In the genomic region with DNA sequence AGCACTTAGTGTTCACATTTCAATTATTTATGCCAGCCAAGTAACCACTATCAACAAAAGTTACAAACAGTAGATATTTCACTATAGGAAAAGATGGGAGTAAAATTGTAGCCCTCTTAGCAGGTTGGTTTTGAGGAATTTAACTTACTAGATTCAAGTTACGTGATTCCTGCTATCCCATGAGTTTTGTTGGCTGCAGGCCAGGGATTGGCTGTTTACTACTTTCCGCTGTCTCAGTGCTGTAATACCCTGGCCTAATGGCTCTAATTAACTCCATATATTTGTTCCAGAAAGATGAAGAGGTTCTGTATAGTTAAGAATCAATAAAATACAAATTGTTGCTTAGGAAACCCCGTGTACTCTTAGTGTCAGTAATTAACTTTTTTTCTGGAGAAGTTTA, we compare ENCODE assay signal across 10 cellular contexts. TPM values are rescaled to one million over a fixed set of nuclear protein-coding genes. Genes with fewer than 3 reads are reported as not detected.
DNase-seq lines count a peak whose midpoint lies in the region; ATAC-seq lines count a peak whose summit lies in the region.
"Had no signal": no experiment of that assay in that cellular context is flagged by ENCODE, and none has a peak within 500 bp of the region (broad histone marks: within the 10 kb centered on the region; RNA-seq: fewer than 3 reads in every experiment).

No MANE protein-coding gene starts in this region.

- intact Hi-C loops in left cardiac atrium (cut with DNase I), result no loop called here
- intact Hi-C loops in activated CD4-positive, alpha-beta memory T cell treated with anti-CD3 and anti-CD28 coated beads for 36 hours (cut with micrococcal nuclease), result no loop called here

- no peak overlapping the region for H3K9ac ChIP-seq in SK-N-MC (ENCODE audit: insufficient read length)

- no peak overlapping the region for H3K4me3 Mint-ChIP-seq in activated CD4-positive, alpha-beta memory T cell treated with anti-CD3 and anti-CD28 coated beads for 36 hours
- H3K4me3 Mint-ChIP-seq: activated CD8-positive, alpha-beta T cell treated with anti-CD3 and anti-CD28 coated beads, Interleukin-2, amount 10 ng/mL, durations not matched to agents 7 days and 5 days had no signal

- POLR2A ChIA-PET in activated CD4-positive, alpha-beta memory T cell treated with anti-CD3 and anti-CD28 coated beads for 36 hours (lab: Charles Lee), result no interaction called here

- peak in 2 of 3 experiments; percentile 57 to 78 for DNase-seq in NCI-H1417 (lab: John Stamatoyannopoulos, UW)
- no peak for DNase-seq in NCI-H1417 treated with DMSO at 0.1 percent for 48 hours (lab: John Stamatoyannopoulos, UW)
- peak; percentile 66 for DNase-seq in SK-N-MC (ENCODE audit: low read depth, low spot score)
- DNase-seq in left cardiac atrium, result peak; percentile 62
- peak; percentile 12 for DNase-seq in stromal cell of bone marrow (ENCODE audit: low read depth)
- DNase-seq in activated CD4-positive, alpha-beta memory T cell treated with anti-CD3 and anti-CD28 coated beads for 36 hours, result no peak
- DNase-seq in stimulated activated naive CD8-positive, alpha-beta T cell treated with anti-CD3 and anti-CD28 coated beads, Interleukin-15, Interleukin-2, amounts not matched to agents 100 U/mL and 50 U/mL, for 24 hours, result no peak
- no peak for DNase-seq in T-helper 9 cell
- DNase-seq: activated CD8-positive, alpha-beta T cell treated with anti-CD3 and anti-CD28 coated beads, Interleukin-2, amount 10 ng/mL, durations not matched to agents 7 days and 5 days; SIG-M5 had no signal

- H3K27ac ChIP-seq in SK-N-MC, result peak overlapping the region; percentile 72

- H3K9me3 Mint-ChIP-seq in activated CD4-positive, alpha-beta memory T cell treated with anti-CD3 and anti-CD28 coated beads for 36 hours, result no peaks in the 10 kb centered on the region

- no peak overlapping the region for H3K27ac Mint-ChIP-seq in activated CD4-positive, alpha-beta memory T cell treated with anti-CD3 and anti-CD28 coated beads for 36 hours
- H3K27ac Mint-ChIP-seq: activated CD8-positive, alpha-beta T cell treated with anti-CD3 and anti-CD28 coated beads, Interleukin-2, amount 10 ng/mL, durations not matched to agents 7 days and 5 days had no signal

- peaks cover 4% of the 10 kb centered on the region for H3K4me1 Mint-ChIP-seq in activated CD4-positive, alpha-beta memory T cell treated with anti-CD3 and anti-CD28 coated beads for 36 hours (ENCODE audit: low read depth)

- H3K36me3 ChIP-seq in SK-N-MC (ENCODE audit: insufficient read depth, low read length), result peaks cover 2% of the 10 kb centered on the region; the same call in 1 of the 2 replicates

- H3K27me3 Mint-ChIP-seq in activated CD4-positive, alpha-beta memory T cell treated with anti-CD3 and anti-CD28 coated beads for 36 hours, result no peaks in the 10 kb centered on the region

- H3K36me3 Mint-ChIP-seq in activated CD4-positive, alpha-beta memory T cell treated with anti-CD3 and anti-CD28 coated beads for 36 hours, result peaks cover 2% of the 10 kb centered on the region

- peak overlapping the region; percentile 45 for H3K4me3 ChIP-seq in SK-N-MC

- no peak for ATAC-seq in left cardiac atrium
- ATAC-seq in stimulated activated naive CD8-positive, alpha-beta T cell treated with anti-CD3 and anti-CD28 coated beads, Interleukin-15, Interleukin-2, amounts not matched to agents 100 U/mL and 50 U/mL, for 24 hours, result no peak
- ATAC-seq: activated CD8-positive, alpha-beta T cell treated with anti-CD3 and anti-CD28 coated beads, Interleukin-2, amount 10 ng/mL, durations not matched to agents 7 days and 5 days had no signal

- CTCF ChIA-PET in activated CD4-positive, alpha-beta memory T cell treated with anti-CD3 and anti-CD28 coated beads for 36 hours (lab: Charles Lee), result no interaction called here

- H3K9me3 ChIP-seq in SK-N-MC (ENCODE audit: low read depth, low read length), result no peaks in the 10 kb centered on the region

RNA-seq across cellular contexts. Expression of a gene that starts 55.5 kb away (rescaled TPM):
- total RNA-seq in left cardiac atrium, result 100 to 1,000 TPM in 1 of 2 donors, 10 to 100 TPM in 1; 73.8 to 104 TPM
- 10 to 100 TPM; 42.7 to 43.1 TPM for total RNA-seq in activated CD4-positive, alpha-beta memory T cell treated with anti-CD3 and anti-CD28 coated beads for 36 hours

Comparison
In these comparisons a context has a peak if more than half of its experiments do, and no peak if none do; other contexts are left out.
1. DNase-seq: peak in NCI-H1417 (2 of 3), SK-N-MC (single experiment), left cardiac atrium (single experiment) and stromal cell of bone marrow (single experiment); none in NCI-H1417 treated with DMSO at 0.1 percent for 48 hours (single experiment), activated CD4-positive, alpha-beta memory T cell treated with anti-CD3 and anti-CD28 coated beads for 36 hours (single experiment), stimulated activated naive CD8-positive, alpha-beta T cell treated with anti-CD3 and anti-CD28 coated beads, Interleukin-15, Interleukin-2, amounts not matched to agents 100 U/mL and 50 U/mL, for 24 hours (single experiment) and T-helper 9 cell (single experiment).